ENCODE assay signal across 8 cellular contexts in genomic region chr22:17995256-17995655, GRCh38. TPM values are rescaled to one million over a fixed set of nuclear protein-coding genes. Genes with fewer than 3 reads are reported as not detected.
DNase-seq lines count a peak whose midpoint lies in the region; ATAC-seq, FAIRE-seq and TF ChIP-seq lines count a peak whose summit lies in the region.
"Not testable (repeated sequence)": the region's sequence is repeated elsewhere in the genome, so short reads cannot be mapped to it uniquely, and the experiment has no call there.

No MANE protein-coding gene starts in this region.

- not testable (repeated sequence) for TF ChIP-seq RAD21 in GM12878 (IDR thresholded peaks at IDR 0.05; ENCODE audit: insufficient read depth, low read depth, low read length)

- not testable (repeated sequence) for H3K27me3 ChIP-seq in BLaER1; CD8-positive, alpha-beta memory T cell (ENCODE audit: insufficient read depth, low read length, poor library complexity, severe bottlenecking); OCI-LY1 (ENCODE audit: insufficient read depth, low read length); GM12878 (replicated peaks in 1 of 2; ENCODE audit: control insufficient read depth in 2 of 2, insufficient read depth in 2 of 2, low read length in 1 of 2)

- H3K79me2 ChIP-seq in OCI-LY1 (ENCODE audit: insufficient read depth, low read length) (peaks cover 18% of the 10 kb centered on the region), GM12878 (ENCODE audit: control insufficient read depth, insufficient read depth, low read length) (peaks cover 43% of the 10 kb centered on the region)

- H3K36me3 ChIP-seq in BLaER1; CD8-positive, alpha-beta memory T cell (ENCODE audit: insufficient read depth, low read length); OCI-LY1 (ENCODE audit: insufficient read depth, low read length); GM12878 (ENCODE audit: control insufficient read depth in 2 of 2, insufficient read depth in 2 of 2, low read length in 1 of 2): not testable (repeated sequence)

- not testable (repeated sequence) for H3K9me3 Mint-ChIP-seq in CD8-positive, alpha-beta memory T cell; WTC11; memory B cell; natural killer cell treated with Interleukin-12 subunit alpha and Interleukin-12 subunit beta and Interleukin-15 and Interleukin-18, amount 100 ng/mL, for 72 hours; stimulated activated naive B cell treated with anti-CD40 and anti-IgM and Interleukin-4, amounts not matched to agents 10 μg/mL and 1 μg/mL and 100 μg/mL, for 72 hours

- not testable (repeated sequence) for H2AFZ ChIP-seq in OCI-LY1 (ENCODE audit: low read length); GM12878 (ENCODE audit: control insufficient read depth, low read depth, low read length)

- H3K27ac ChIP-seq in BLaER1; CD8-positive, alpha-beta memory T cell (ENCODE audit: low read depth, low read length); GM12878 (ENCODE audit: control insufficient read depth, insufficient read depth): not testable (repeated sequence)
- H3K27ac ChIP-seq in OCI-LY1 (ENCODE audit: low read depth, low read length, poor library complexity, severe bottlenecking), result peak overlapping the region; percentile 88

- DNase-seq in CD8-positive, alpha-beta memory T cell; WTC11 (ENCODE audit: low spot score); GM12878 (ENCODE audit: low read depth, low spot score); memory B cell (ENCODE audit: low spot score in 2 of 2); natural killer cell treated with Interleukin-12 subunit alpha and Interleukin-12 subunit beta and Interleukin-15 and Interleukin-18, amount 100 ng/mL, for 72 hours (ENCODE audit: low spot score); stimulated activated naive B cell treated with anti-CD40 and anti-IgM and Interleukin-4, amounts not matched to agents 10 μg/mL and 1 μg/mL and 100 μg/mL, for 72 hours: not testable (repeated sequence)

- WGBS in GM12878 (ENCODE audit: insufficient coverage, insufficient replicate concordance, low lambda C conversion rate, missing lambda C conversion rate), result 81% methylated on average over 4 of the region's 6 CpGs

- not testable (repeated sequence) for H3K9me2 ChIP-seq in OCI-LY1 (ENCODE audit: low read depth, low read length)

- POLR2A ChIA-PET in CD8-positive, alpha-beta memory T cell (lab: Charles Lee); WTC11 (lab: Charles Lee): not testable (repeated sequence)
- POLR2A ChIA-PET in GM12878 (lab: Charles Lee), result interaction anchor here (2.7 kb wide), 1 partner anchor 31 kb away, joined by 9 read pairs; no protein-coding TSS in a partner anchor

- H3K4me1 ChIP-seq in BLaER1 (peaks cover 95% of the 10 kb centered on the region), OCI-LY1 (ENCODE audit: insufficient read depth, low read length, severe bottlenecking) (peaks cover 95% of the 10 kb centered on the region), GM12878 (ENCODE audit: control insufficient read depth, insufficient read depth, low read length) (peaks cover 35% of the 10 kb centered on the region)
- H3K4me1 ChIP-seq in CD8-positive, alpha-beta memory T cell (ENCODE audit: insufficient read depth, low read length), result peaks cover 19% of the 10 kb centered on the region

- not testable (repeated sequence) for BruUV-seq in GM12878 (replicated peaks; lab: Mats Ljungman, UMichigan)

- H3K4me1 Mint-ChIP-seq in CD8-positive, alpha-beta memory T cell, result peaks cover 37 to 68% (median 51%) of the 10 kb centered on the region in 3 donors
- H3K4me1 Mint-ChIP-seq in WTC11, result peaks cover 45% of the 10 kb centered on the region
- peaks cover 67% of the 10 kb centered on the region for H3K4me1 Mint-ChIP-seq in memory B cell
- H3K4me1 Mint-ChIP-seq in natural killer cell treated with Interleukin-12 subunit alpha and Interleukin-12 subunit beta and Interleukin-15 and Interleukin-18, amount 100 ng/mL, for 72 hours (ENCODE audit: low read depth in 2 of 2), result peaks cover 41 to 51% of the 10 kb centered on the region in 2 donors
- peaks cover 62 to 99% of the 10 kb centered on the region in 2 donors for H3K4me1 Mint-ChIP-seq in stimulated activated naive B cell treated with anti-CD40 and anti-IgM and Interleukin-4, amounts not matched to agents 10 μg/mL and 1 μg/mL and 100 μg/mL, for 72 hours

- H3K4me2 ChIP-seq in BLaER1 (peak overlapping the region; percentile 85), OCI-LY1 (ENCODE audit: low read length) (peak overlapping the region; percentile 36; the same call in 1 of the 2 replicates), GM12878 (ENCODE audit: control insufficient read depth, insufficient read depth) (peak overlapping the region; percentile 28)

- not testable (repeated sequence) for H3K36me3 Mint-ChIP-seq in CD8-positive, alpha-beta memory T cell; WTC11; memory B cell; natural killer cell treated with Interleukin-12 subunit alpha and Interleukin-12 subunit beta and Interleukin-15 and Interleukin-18, amount 100 ng/mL, for 72 hours
- H3K36me3 Mint-ChIP-seq in stimulated activated naive B cell treated with anti-CD40 and anti-IgM and Interleukin-4, amounts not matched to agents 10 μg/mL and 1 μg/mL and 100 μg/mL, for 72 hours, result peaks cover 8 to 34% of the 10 kb centered on the region in 2 donors

- CTCF ChIA-PET in CD8-positive, alpha-beta memory T cell (lab: Charles Lee), result not testable (repeated sequence)
- CTCF ChIA-PET in WTC11 (lab: Charles Lee), result interaction anchor here (0.7 kb wide), 1 partner anchor 15 kb away, joined by 3 read pairs; no protein-coding TSS in a partner anchor
- CTCF ChIA-PET in GM12878 (lab: Yijun Ruan, JAX), result interaction anchor here (1.2 to 3.7 kb wide), 4 partner anchors 30 to 83 kb away, joined by 3 to 22 read pairs (median 7); partner anchors contain the start of gene PEX26

- TF ChIP-seq EP300 in GM12878 (IDR thresholded peaks at IDR 0.05; ENCODE audit: borderline replicate concordance in 1 of 2, control insufficient read depth in 1 of 2, low read depth in 2 of 2, low read length in 2 of 2), result not testable (repeated sequence)

- H3K27ac Mint-ChIP-seq in CD8-positive, alpha-beta memory T cell, result peak overlapping the region; percentile 58 to 86 (median 82)
- H3K27ac Mint-ChIP-seq in WTC11 (peak overlapping the region; percentile 78), memory B cell (peak overlapping the region; percentile 94)
- H3K27ac Mint-ChIP-seq in natural killer cell treated with Interleukin-12 subunit alpha and Interleukin-12 subunit beta and Interleukin-15 and Interleukin-18, amount 100 ng/mL, for 72 hours, result peak overlapping the region in 1 of 2 donors; percentile 58
- H3K27ac Mint-ChIP-seq in stimulated activated naive B cell treated with anti-CD40 and anti-IgM and Interleukin-4, amounts not matched to agents 10 μg/mL and 1 μg/mL and 100 μg/mL, for 72 hours, result peak overlapping the region; percentile 95

- not testable (repeated sequence) for TF ChIP-seq POLR2A in GM12878 (IDR thresholded peaks at IDR 0.05; ENCODE audit: low read depth, low read length)

- not testable (repeated sequence) for H3K9ac ChIP-seq in BLaER1; OCI-LY1 (ENCODE audit: low read length); GM12878 (ENCODE audit: control insufficient read depth, insufficient read depth, low read length)

- H3K27me3 Mint-ChIP-seq in CD8-positive, alpha-beta memory T cell; WTC11 (ENCODE audit: low read depth); memory B cell; natural killer cell treated with Interleukin-12 subunit alpha and Interleukin-12 subunit beta and Interleukin-15 and Interleukin-18, amount 100 ng/mL, for 72 hours; stimulated activated naive B cell treated with anti-CD40 and anti-IgM and Interleukin-4, amounts not matched to agents 10 μg/mL and 1 μg/mL and 100 μg/mL, for 72 hours: not testable (repeated sequence)

- not testable (repeated sequence) for FAIRE-seq in GM12878 (lab: Jason Lieb, UNC)

- not testable (repeated sequence) for ATAC-seq in WTC11; GM12878; memory B cell (ENCODE audit: low read depth); natural killer cell treated with Interleukin-12 subunit alpha and Interleukin-12 subunit beta and Interleukin-15 and Interleukin-18, amount 100 ng/mL, for 72 hours; stimulated activated naive B cell treated with anti-CD40 and anti-IgM and Interleukin-4, amounts not matched to agents 10 μg/mL and 1 μg/mL and 100 μg/mL, for 72 hours (replicated peaks)

- in situ Hi-C loops in GM12878 (cut with MboI), result not testable (repeated sequence)

- H4K20me1 ChIP-seq in BLaER1, result peaks cover 100% of the 10 kb centered on the region
- H4K20me1 ChIP-seq in OCI-LY1 (ENCODE audit: insufficient read depth, low read length); GM12878 (ENCODE audit: control insufficient read depth, insufficient read depth): not testable (repeated sequence)

- H3F3A ChIP-seq in OCI-LY1 (ENCODE audit: insufficient read depth, low read length), result not testable (repeated sequence)

- not testable (repeated sequence) for H3K9me3 ChIP-seq in BLaER1; CD8-positive, alpha-beta memory T cell (ENCODE audit: low read length); OCI-LY1 (ENCODE audit: low read length); GM12878 (replicated peaks; ENCODE audit: control insufficient read depth, insufficient read depth, low read length)

- H3K4me3 Mint-ChIP-seq in CD8-positive, alpha-beta memory T cell, result peak overlapping the region in 1 of 7 donors; percentile 0
- H3K4me3 Mint-ChIP-seq in WTC11, result not testable (repeated sequence)
- peak overlapping the region; percentile 63 for H3K4me3 Mint-ChIP-seq in memory B cell
- peak overlapping the region; percentile 27 for H3K4me3 Mint-ChIP-seq in natural killer cell treated with Interleukin-12 subunit alpha and Interleukin-12 subunit beta and Interleukin-15 and Interleukin-18, amount 100 ng/mL, for 72 hours
- peak overlapping the region; percentile 64 to 74 for H3K4me3 Mint-ChIP-seq in stimulated activated naive B cell treated with anti-CD40 and anti-IgM and Interleukin-4, amounts not matched to agents 10 μg/mL and 1 μg/mL and 100 μg/mL, for 72 hours

- RAD21 ChIA-PET in GM12878 (lab: Charles Lee; ENCODE audit: unreplicated experiment), result interaction anchor here (0.7 to 3.0 kb wide), 4 partner anchors 31 to 103 kb away, joined by 3 to 16 read pairs (median 6); no protein-coding TSS in a partner anchor

- TF ChIP-seq CTCF in OCI-LY1 (IDR thresholded peaks at IDR 0.05; ENCODE audit: low read length); WTC11 (IDR thresholded peaks at IDR 0.05); GM12878 (IDR thresholded peaks at IDR 0.05 in 2 of 3, conservative IDR thresholded peaks at IDR 0.05 in 1 of 3; ENCODE audit: control insufficient read depth in 2 of 3, extremely low read depth in 1 of 3, insufficient read depth in 1 of 3, low read depth in 3 of 3, low read length in 3 of 3): not testable (repeated sequence)

- intact Hi-C loops in GM12878 (cut with micrococcal nuclease; ENCODE audit: unreplicated experiment), result loop anchor here (10.0 kb wide), 1 partner anchor 220 kb away; the partner anchor contains the start of gene BID

- not testable (repeated sequence) for H3K4me3 ChIP-seq in BLaER1; CD8-positive, alpha-beta memory T cell (ENCODE audit: low read length); OCI-LY1 (ENCODE audit: low read depth, low read length, poor library complexity, severe bottlenecking)
- H3K4me3 ChIP-seq in GM12878, result peak overlapping the region; percentile 30; the same call in 1 of the 2 replicates

- SMC1A ChIA-PET in GM12878 (lab: Charles Lee; ENCODE audit: uncharacterized antibody, unreplicated experiment), result interaction anchor here (2.1 to 4.2 kb wide), 3 partner anchors 21 to 80 kb away, joined by 6 to 34 read pairs (median 20); no protein-coding TSS in a partner anchor

RNA-seq across cellular contexts. Expression of gene MICAL3, which starts 29.1 kb away (rescaled TPM):
- total RNA-seq in CD8-positive, alpha-beta memory T cell, result 10 to 100 TPM; 51.7 to 51.9 TPM
- polyA plus RNA-seq in CD8-positive, alpha-beta memory T cell, result 1.7 TPM
- 35.6 to 41.2 TPM (median 38.8 TPM) in 3 replicates for total RNA-seq in WTC11 (2021)
- 350 and 390 TPM in 2 replicates for total RNA-seq in GM12878 (2013; cell fraction: nucleolus; rRNA removed)
- 24.1 and 26.8 TPM in 2 replicates for total RNA-seq in GM12878 (2014; rRNA removed)
- 27.0 and 30.5 TPM in 2 replicates for total RNA-seq in GM12878 (2014; rRNA removed; fragmentation: Illumina TruSeq; extraction: Trizol)
- 88.1 and 92.2 TPM in 2 replicates for total RNA-seq in GM12878 (2021)
- polyA plus RNA-seq in GM12878 (2011; ENCODE audit: low read depth), result 10.0 TPM
- polyA plus RNA-seq in GM12878 (2011; rRNA removed), result 12.6 and 21.2 TPM in 2 replicates
- polyA plus RNA-seq in GM12878 (2011; cell fraction: cytosol; rRNA removed), result 10.7 and 12.7 TPM in 2 replicates
- 68.4 and 143 TPM in 2 replicates for polyA plus RNA-seq in GM12878 (2011; cell fraction: nucleus; rRNA removed)
- polyA plus RNA-seq in GM12878 (2012), result 17.8 and 21.9 TPM in 2 replicates
- polyA plus RNA-seq in GM12878 (2014; fragmentation: Illumina TruSeq; extraction: Trizol), result 44.7 and 57.4 TPM in 2 replicates
- polyA plus RNA-seq in GM12878 (2014; fragmentation: Nextera tagmentation; extraction: Ambion mirVana), result 1 to 10 TPM; 2.6 to 3.3 TPM
- polyA plus RNA-seq in GM12878 (2014; rRNA removed), result 30.8 and 36.1 TPM in 2 replicates
- polyA plus RNA-seq in GM12878 (2016; fragmentation: Nextera tagmentation; extraction: Ambion mirVana), result 10 to 100 TPM; 11.0 to 16.4 TPM
- 47.1 and 52.2 TPM in 2 replicates for polyA minus RNA-seq in GM12878 (2011; rRNA and poly(A)+ RNA removed)
- polyA minus RNA-seq in GM12878 (2011; cell fraction: cytosol; rRNA and poly(A)+ RNA removed), result 18.7 and 21.0 TPM in 2 replicates
- polyA minus RNA-seq in GM12878 (2011; cell fraction: nucleus; rRNA and poly(A)+ RNA removed), result 46.8 and 73.0 TPM in 2 replicates
- total RNA-seq in natural killer cell treated with Interleukin-12 subunit alpha and Interleukin-12 subunit beta and Interleukin-15 and Interleukin-18, amount 100 ng/mL, for 72 hours, result 10 to 100 TPM; 52.7 to 62.1 TPM

Comparison
In these comparisons a context has a peak if more than half of its experiments do, and no peak if none do; other contexts are left out.
1. H3K4me2 ChIP-seq: peak in every context shown above with its lines; median percentile 85 in BLaER1; 36 in OCI-LY1; 28 in GM12878.